Comparison of ENCODE assay signal across 25 cellular contexts in the genomic region with DNA sequence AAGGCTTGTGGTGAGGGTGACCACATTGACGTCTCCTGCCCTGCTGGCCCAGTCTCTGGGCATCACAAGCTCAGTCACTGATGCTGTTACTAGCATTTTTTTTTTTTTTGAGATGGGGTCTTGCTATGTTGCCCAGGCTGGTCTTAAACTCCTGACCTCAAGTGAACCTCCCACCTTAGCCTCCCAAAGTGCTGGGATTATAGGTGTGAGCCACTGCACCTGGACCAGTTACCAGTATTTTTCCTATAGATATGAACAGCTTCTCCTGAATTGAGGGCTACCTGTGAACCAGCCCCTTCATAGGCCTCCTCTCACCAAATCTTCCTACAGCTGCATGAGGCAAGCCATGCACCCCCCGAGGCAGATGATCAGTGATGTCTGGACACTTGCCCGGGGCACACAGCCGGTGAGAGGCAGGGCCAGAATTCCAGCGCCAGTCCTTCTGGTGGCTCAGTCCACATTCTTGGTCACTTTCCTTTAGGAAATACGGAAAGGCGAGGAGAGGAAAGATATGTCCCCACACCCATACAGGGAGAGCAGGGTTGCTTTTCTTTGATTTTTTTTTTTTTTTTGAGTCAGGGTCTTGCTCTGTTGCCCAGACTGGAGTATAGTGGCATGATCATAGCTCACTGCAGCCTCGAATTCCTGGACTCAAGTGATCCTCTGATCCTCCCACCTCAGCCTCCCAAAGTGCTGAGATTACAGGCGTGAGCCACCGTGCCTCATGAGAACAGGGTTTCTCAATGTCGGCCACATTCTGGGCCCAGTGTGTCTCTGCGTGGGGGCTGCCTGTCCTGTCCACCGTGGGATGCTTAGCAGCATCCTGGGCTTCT.
"Had no signal": no experiment of that assay in that cellular context is flagged by ENCODE, and none has a peak within 500 bp of the region (broad histone marks: within the 10 kb centered on the region; RNA-seq: fewer than 3 reads in every experiment).

No MANE protein-coding gene starts in this region.

- FAIRE-seq: bronchial epithelial cell, endometrium, frontal cortex, urothelium cell line had no signal

- H3K36me3 ChIP-seq: left lung, lower lobe of right lung, tibial nerve had no signal

- H2AFZ ChIP-seq: parathyroid adenoma had no signal

- H3K9ac ChIP-seq: parathyroid adenoma had no signal

- DNase-seq: activated CD8-positive, alpha-beta memory T cell treated with anti-CD3 and anti-CD28 coated beads, Interleukin-2, amount 10 ng/mL, durations not matched to agents 7 days and 5 days; activated CD8-positive, alpha-beta T cell treated with anti-CD3 and anti-CD28 coated beads, Interleukin-2, amount 10 ng/mL, durations not matched to agents 7 days and 5 days; activated naive CD4-positive, alpha-beta T cell treated with Interleukin-2 at 50 U/mL for 16 hours; activated T-cell treated with anti-CD3 and anti-CD28 coated beads for 4 hours; activated T-cell treated with anti-CD3 and anti-CD28 coated beads, Interleukin-2, amount 50 U/mL, for 72 hours; anterior cingulate cortex; dermis blood vessel endothelial cell; effector CD4-positive, alpha-beta T cell; kidney glomerular epithelial cell; lower lobe of right lung; mesenchymal stem cell; nucleus accumbens; psoas muscle; stimulated activated CD4-positive, alpha-beta T cell treated with anti-CD3 and anti-CD28 coated beads, Interleukin-1b, Interleukin-23, amount 100 ng/mL, for 48 hours; stimulated activated naive CD4-positive, alpha-beta T cell treated with Interleukin-2 at 50 U/mL for 16 hours; T-helper 2 cell had no signal

- H3K4me3 ChIP-seq: left lung, lower lobe of right lung, psoas muscle, smooth muscle cell, tibial nerve had no signal

- H3K79me2 ChIP-seq: parathyroid adenoma had no signal

- H3K9me3 ChIP-seq: left lung, lower lobe of right lung, psoas muscle, tibial nerve had no signal

- H3K4me2 ChIP-seq: smooth muscle cell had no signal

- H3K27ac ChIP-seq: epithelial cell of prostate, left lung, lower lobe of right lung, parathyroid adenoma, psoas muscle, tibial nerve had no signal

- H3K27me3 ChIP-seq: left lung, tibial nerve had no signal

- H3K4me1 ChIP-seq: left lung, lower lobe of right lung, parathyroid adenoma, psoas muscle, tibial nerve had no signal
